In the genomic region with DNA sequence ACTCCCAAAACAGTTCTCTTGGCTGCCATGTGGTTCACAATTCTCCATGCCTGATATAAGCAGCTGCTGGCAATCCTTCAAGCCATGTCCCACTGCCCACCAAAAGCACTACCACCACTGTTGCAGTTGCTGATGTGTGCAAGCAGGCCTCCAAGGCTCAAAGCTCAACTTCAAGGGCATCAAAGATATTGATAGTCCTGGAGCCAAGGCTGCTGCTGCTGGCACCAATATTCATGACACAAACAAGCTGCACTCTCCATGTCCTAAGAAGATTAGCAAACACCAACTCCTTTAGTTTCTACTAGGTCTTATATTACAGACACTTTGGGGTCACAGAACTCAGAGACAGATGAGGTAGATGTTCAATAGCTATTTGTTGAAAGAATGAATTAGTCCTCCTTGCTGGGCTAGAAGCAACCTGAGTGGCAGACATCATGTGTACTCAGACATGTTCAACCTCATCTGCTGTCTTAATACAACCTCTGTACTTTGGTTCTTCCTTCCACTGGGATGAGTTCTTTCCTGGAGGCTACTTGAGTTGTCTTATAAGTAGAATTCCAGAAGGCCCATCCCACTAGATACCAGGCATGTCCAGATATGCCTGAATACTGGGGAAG, we compare ENCODE assay signal across 21 cellular contexts.
DNase-seq lines count a peak whose midpoint lies in the region; TF ChIP-seq lines count a peak whose summit lies in the region.
"Had no signal": no experiment of that assay in that cellular context is flagged by ENCODE, and none has a peak within 500 bp of the region (broad histone marks: within the 10 kb centered on the region; RNA-seq: fewer than 3 reads in every experiment).

No MANE protein-coding gene starts in this region.

- H4K20me1 ChIP-seq in mammary epithelial cell (ENCODE audit: insufficient read depth, low read length) = no peaks in the 10 kb centered on the region

- H3K27me3 ChIP-seq in mammary epithelial cell (ENCODE audit: insufficient read depth, low read length) (no peaks in the 10 kb centered on the region), muscle layer of duodenum (ENCODE audit: low read depth, low read length) (no peaks in the 10 kb centered on the region), tibial artery (no peaks in the 10 kb centered on the region)
- H3K27me3 ChIP-seq: tibial nerve had no signal

- in situ Hi-C loops in mammary epithelial cell (cut with MboI; ENCODE audit: low sequenced_read_pairs in 2 of 2) = no loop called here

- H3K4me1 ChIP-seq in mammary epithelial cell (ENCODE audit: insufficient read depth, low read length) (peaks cover 54% of the 10 kb centered on the region), muscle layer of duodenum (ENCODE audit: control insufficient read depth in 1 of 2, insufficient read depth in 2 of 2, low read length in 2 of 2) (peaks cover 6 to 11% of the 10 kb centered on the region in 2 donors), tibial artery (peaks cover 0 to 33% (median 18%) of the 10 kb centered on the region in 4 donors)
- H3K4me1 ChIP-seq: HAP-1 had no signal

- H3K36me3 ChIP-seq in mammary epithelial cell (ENCODE audit: insufficient read depth, low read length) (no peaks in the 10 kb centered on the region), muscle layer of duodenum (ENCODE audit: control insufficient read depth in 1 of 2, insufficient read depth in 2 of 2, low read length in 2 of 2) (no peaks in the 10 kb centered on the region), tibial artery (no peaks in the 10 kb centered on the region)
- H3K36me3 ChIP-seq: HAP-1, tibial nerve had no signal

- peak overlapping the region; percentile 38 for H2AFZ ChIP-seq in mammary epithelial cell (ENCODE audit: low read depth, low read length)
- H2AFZ ChIP-seq: PC-9 had no signal

- TF ChIP-seq CTCF in mammary epithelial cell (conservative IDR thresholded peaks at IDR 0.05 in 1 of 2, IDR thresholded peaks at IDR 0.05 in 1 of 2; ENCODE audit: extremely low read depth in 1 of 2, insufficient read depth in 1 of 2, low read depth in 1 of 2, low read length in 2 of 2) = no peak
- no peak for TF ChIP-seq CTCF in tibial artery (IDR thresholded peaks at IDR 0.05)

- dilution Hi-C loops in mammary epithelial cell (cut with HindIII; ENCODE audit: low sequenced_read_pairs) = no loop called here

- no peaks in the 10 kb centered on the region for H3K79me2 ChIP-seq in mammary epithelial cell (ENCODE audit: insufficient read depth, low read length)

- H3K4me3 ChIP-seq in mammary epithelial cell (replicated peaks in 1 of 3; ENCODE audit: insufficient read depth in 1 of 3, low read depth in 2 of 3, low read length in 3 of 3) (no peak overlapping the region), muscle layer of duodenum (ENCODE audit: low read depth in 1 of 2, low read length in 2 of 2) (no peak overlapping the region), tibial artery (no peak overlapping the region)
- H3K4me3 ChIP-seq: HAP-1, PC-9, tibial nerve had no signal

- peak overlapping the region; percentile 63 for H3K4me2 ChIP-seq in mammary epithelial cell (ENCODE audit: insufficient read depth, low read depth, low read length)
- H3K4me2 ChIP-seq: PC-9 had no signal

- BruUV-seq in mammary epithelial cell (replicated peaks; lab: Mats Ljungman, UMichigan) = TSS peak; percentile 80

- intact Hi-C loops in mammary epithelial cell (cut with micrococcal nuclease) = loop anchor here (1.0 to 5.0 kb wide), 3 partner anchors 38 to 103 kb away; no protein-coding TSS in a partner anchor
- intact Hi-C loops in tibial artery (cut with DNase I; ENCODE audit: low total_unique reads) = no loop called here

- H3K9ac ChIP-seq in mammary epithelial cell (ENCODE audit: insufficient read depth, low read length) = peak overlapping the region; percentile 56

- DNase-seq in DMS53 (lab: John Stamatoyannopoulos, UW) (peak; percentile 6), DMS53 treated with DMSO at 0.1 percent for 48 hours (lab: John Stamatoyannopoulos, UW; ENCODE audit: unreplicated experiment) (no peak), mammary epithelial cell (peak; percentile 73), tibial artery (no peak), NCI-H2227 treated with DMSO at 0.1 percent for 48 hours (lab: John Stamatoyannopoulos, UW) (no peak), SKM-1 treated with dmso at 0.1 percent for 144 hours (lab: John Stamatoyannopoulos, UW; ENCODE audit: unreplicated experiment) (no peak)
- no peak for DNase-seq in stimulated activated CD4-positive, alpha-beta T cell treated with anti-CD3 and anti-CD28 coated beads, Interleukin-12 subunit alpha, Interleukin-12 subunit beta, amount 100 ng/mL, for 4 hours
- DNase-seq: activated CD4-positive, alpha-beta memory T cell treated with anti-CD3 and anti-CD28 coated beads for 36 hours; activated naive CD8-positive, alpha-beta T cell treated with anti-CD3 and anti-CD28 coated beads for 36 hours; activated T-cell treated with anti-CD3 and anti-CD28 coated beads, Interleukin-2, amount 50 U/mL, for 48 hours; C1 segment of cervical spinal cord; cerebellar nuclear complex; DMS153; endodermal cell; naive thymus-derived CD4-positive, alpha-beta T cell; NCI-H69; PC-9 had no signal

- H3K27ac ChIP-seq in mammary epithelial cell (ENCODE audit: insufficient read depth, low read depth, low read length) (peak overlapping the region; percentile 92), muscle layer of duodenum (ENCODE audit: low read length) (peak overlapping the region; percentile 11), tibial artery (peak overlapping the region; percentile 31 to 39)
- H3K27ac ChIP-seq: 22Rv1, PC-9 had no signal

- CTCF ChIA-PET in mammary epithelial cell (lab: Charles Lee; ENCODE audit: low non-redundant PET) = interaction anchor here (0.8 kb wide), 1 partner anchor 38 kb away, joined by 3 read pairs; no protein-coding TSS in a partner anchor

- H3K9me3 ChIP-seq in mammary epithelial cell (replicated peaks; ENCODE audit: insufficient read depth, low read length) (no peaks in the 10 kb centered on the region), muscle layer of duodenum (ENCODE audit: control insufficient read depth in 1 of 2, low read length in 2 of 2) (no peaks in the 10 kb centered on the region), tibial artery (no peaks in the 10 kb centered on the region)
- H3K9me3 ChIP-seq: HAP-1, tibial nerve had no signal

Comparison
In these comparisons a context has a peak if more than half of its experiments do, and no peak if none do; other contexts are left out.
1. DNase-seq: peak in DMS53 (single experiment) and mammary epithelial cell (single experiment); none in DMS53 treated with DMSO at 0.1 percent for 48 hours (single experiment), tibial artery (0 of 2), NCI-H2227 treated with DMSO at 0.1 percent for 48 hours (single experiment), stimulated activated CD4-positive, alpha-beta T cell treated with anti-CD3 and anti-CD28 coated beads, Interleukin-12 subunit alpha, Interleukin-12 subunit beta, amount 100 ng/mL, for 4 hours (single experiment) and SKM-1 treated with dmso at 0.1 percent for 144 hours (single experiment).
2. H3K27ac ChIP-seq: peak in every context shown above with its lines; median percentile 92 in mammary epithelial cell; 35 in tibial artery; 11 in muscle layer of duodenum.